1 cellular context compared by ENCODE assay signal in the genomic region with DNA sequence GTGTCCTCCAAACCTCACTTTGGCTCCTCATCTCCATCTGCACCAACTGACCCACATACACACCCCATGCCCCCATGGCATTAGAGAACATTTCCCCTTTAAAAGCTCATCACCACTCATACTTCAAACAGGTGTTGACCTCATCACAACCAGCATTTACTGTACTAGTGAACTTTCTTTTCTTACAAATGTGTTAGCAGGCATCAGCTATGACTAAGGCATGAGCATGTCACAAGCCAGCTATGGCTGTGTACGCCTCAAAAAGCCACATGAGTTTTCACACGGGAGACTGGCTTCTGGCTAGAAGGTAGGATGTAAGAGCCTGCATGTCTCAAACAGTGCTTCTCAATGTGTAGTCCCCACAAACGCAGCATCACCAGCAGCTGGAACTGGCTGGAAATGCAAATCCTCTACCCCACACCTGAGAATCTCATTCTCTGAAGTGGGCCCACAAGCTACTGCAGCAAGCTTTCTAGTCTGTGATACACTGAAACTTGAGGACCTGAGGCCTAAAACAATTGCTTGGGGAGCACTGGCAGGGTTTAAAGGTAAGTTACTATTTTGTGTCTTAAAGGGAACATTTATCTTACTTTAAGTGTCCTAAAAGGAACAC.
TF ChIP-seq lines count a peak whose summit lies in the region.

No MANE protein-coding gene starts in this region.

TF ChIP-seq in IMR-90, 13 proteins besides CTCF, POLR2A, EP300 and RAD21 (continued from another document):
- TF ChIP-seq MXI1 (IDR thresholded peaks at IDR 0.05; ENCODE audit: borderline replicate concordance, low read depth, low read length): no peak
- no peak for TF ChIP-seq CHD1 (IDR thresholded peaks at IDR 0.05; ENCODE audit: low read depth, low read length)
- TF ChIP-seq MAZ (IDR thresholded peaks at IDR 0.05; ENCODE audit: borderline replicate concordance, low read depth, low read length): no peak
- TF ChIP-seq USF2 (IDR thresholded peaks at IDR 0.05; ENCODE audit: low read depth, low read length): no peak
- no peak for TF ChIP-seq CEBPB (IDR thresholded peaks at IDR 0.05; ENCODE audit: low read depth, low read length)
